In the genomic region with DNA sequence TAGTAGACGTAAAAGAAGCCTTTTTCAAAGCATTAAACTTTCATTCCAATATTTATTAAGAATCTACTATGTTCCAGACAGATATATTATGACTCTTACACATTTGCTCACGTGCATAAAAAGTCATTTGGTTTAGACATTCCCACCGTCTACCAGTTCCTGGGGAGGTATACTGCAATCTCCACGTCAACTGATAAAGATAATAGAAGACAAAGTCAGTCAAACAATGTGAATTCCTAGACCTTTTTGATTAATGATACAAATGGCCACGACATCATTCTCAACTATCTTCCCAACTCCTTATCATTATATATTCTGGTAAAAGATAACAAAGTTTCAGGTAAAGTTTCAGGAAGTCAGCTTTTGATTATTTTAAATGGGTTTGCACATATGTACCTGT, we compare ENCODE assay signal across 24 cellular contexts.
"Had no signal": no experiment of that assay in that cellular context is flagged by ENCODE, and none has a peak within 500 bp of the region (broad histone marks: within the 10 kb centered on the region; RNA-seq: fewer than 3 reads in every experiment).

No MANE protein-coding gene starts in this region.

- DNase-seq: Karpas-422; KG1; MG63; NCI-H1092; NCI-H1105 treated with DMSO at 0.1 percent for 48 hours; NCI-H1417 treated with DMSO at 0.1 percent for 48 hours; NCI-H1694 treated with DMSO at 0.1 percent for 48 hours; NCI-H1930; NCI-H2107; NCI-H2171; NCI-H226; NCI-H446; NCI-H510A; NCI-H524 treated with DMSO at 0.1 percent for 48 hours; NCI-H774; NK-92 treated with Interleukin-12 subunit alpha and Interleukin-12 subunit beta, amount 100 ng/mL, for 24 hours; OCI-M1; PC-9; Peyer's patch; SHP77 treated with DMSO at 0.1 percent for 48 hours; SJCRH30 had no signal

- H3K9me3 ChIP-seq: MG63, Peyer's patch, SJCRH30 had no signal

- H3K27ac ChIP-seq: HL-60, PC-9, Peyer's patch, SJCRH30 had no signal

- H2AFZ ChIP-seq: PC-9 had no signal

- H3K4me3 ChIP-seq: MG63, PC-9, Peyer's patch, SJCRH30 had no signal

- H3K4me2 ChIP-seq: PC-9 had no signal

- ATAC-seq: Right ventricle myocardium inferior, SK-N-SH treated with all-trans-retinoic acid at 6 μM for 48 hours had no signal

- H3K27me3 ChIP-seq: MG63, Peyer's patch, SJCRH30 had no signal

- H3K36me3 ChIP-seq: Peyer's patch, SJCRH30 had no signal
